20 cellular contexts compared by ENCODE assay signal in the genomic region with DNA sequence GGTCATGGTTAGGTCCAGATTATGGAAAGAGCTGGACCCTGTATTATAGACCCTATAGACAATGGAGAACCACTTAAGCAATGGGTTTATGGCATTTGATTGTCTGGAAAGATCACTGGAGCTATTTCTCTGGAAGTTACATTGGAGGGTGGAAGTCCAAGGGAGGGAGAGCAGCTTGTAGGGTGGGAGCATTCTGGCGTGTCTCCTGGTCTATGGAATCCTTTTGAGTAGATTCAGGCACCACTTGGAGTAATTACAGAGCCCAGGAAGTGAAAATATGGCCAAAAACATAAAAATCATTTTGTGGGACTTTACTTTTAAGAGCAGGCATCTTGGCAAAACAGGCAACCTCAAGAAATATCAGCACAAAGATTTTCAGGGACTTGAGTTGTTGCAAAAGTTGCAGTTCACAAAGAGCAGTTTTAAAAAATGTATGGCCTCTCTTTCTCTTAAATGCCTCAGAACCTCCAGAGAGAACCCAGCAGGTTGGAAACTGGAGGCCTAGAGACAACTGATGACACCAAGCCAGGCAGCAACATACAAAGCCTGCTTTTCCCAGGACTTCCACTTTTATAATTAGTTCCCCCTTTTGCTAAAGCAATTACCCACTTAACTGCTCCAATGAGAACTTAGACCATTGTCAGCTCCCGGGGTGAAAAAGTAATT.
DNase-seq lines count a peak whose midpoint lies in the region; TF ChIP-seq lines count a peak whose summit lies in the region.
"Had no signal": no experiment of that assay in that cellular context is flagged by ENCODE, and none has a peak within 500 bp of the region (broad histone marks: within the 10 kb centered on the region; RNA-seq: fewer than 3 reads in every experiment).

No MANE protein-coding gene starts in this region.

- no peak overlapping the region for H3K9ac ChIP-seq in neural progenitor cell

- TF ChIP-seq CTCF in neural progenitor cell (IDR thresholded peaks at IDR 0.05): no peak

- peak; percentile 12 for DNase-seq in NCI-H2227 (lab: John Stamatoyannopoulos, UW; ENCODE audit: unreplicated experiment)
- no peak for DNase-seq in NCI-H2227 treated with DMSO at 0.1 percent for 48 hours (lab: John Stamatoyannopoulos, UW)
- DNase-seq in NCI-H345 treated with DMSO at 0.1 percent for 48 hours (lab: John Stamatoyannopoulos, UW; ENCODE audit: unreplicated experiment): peak; percentile 22
- peak; percentile 52 for DNase-seq in SKM-1 treated with dmso at 0.1 percent for 144 hours (lab: John Stamatoyannopoulos, UW; ENCODE audit: unreplicated experiment)
- DNase-seq in neural progenitor cell (ENCODE audit: low spot score): peak; percentile 32
- DNase-seq in hypothalamus (lab: John Stamatoyannopoulos, UW): no peak
- DNase-seq in HPDE6-E6E7 (ENCODE audit: extremely low spot score): no peak
- no peak for DNase-seq in putamen (ENCODE audit: low spot score)
- DNase-seq: DMS53, GDM1, IMR-90, NCI-H1048, NCI-H1436 treated with DMSO at 0.1 percent for 48 hours, NCI-H1930, NCI-H2171, NCI-H69, PC-3, Right ventricle myocardium superior had no signal

- no peaks in the 10 kb centered on the region for H3K36me3 ChIP-seq in neural progenitor cell

- H3K27me3 ChIP-seq in neural progenitor cell: no peaks in the 10 kb centered on the region

- H3K27ac ChIP-seq in neural progenitor cell: no peak overlapping the region

- H4K20me1 ChIP-seq in neural progenitor cell (ENCODE audit: low read depth): no peaks in the 10 kb centered on the region

- H3K36me3 Mint-ChIP-seq in neural progenitor cell: no peaks in the 10 kb centered on the region

- H3K27ac Mint-ChIP-seq in neural progenitor cell: no peak overlapping the region
- H3K27ac Mint-ChIP-seq: B cell, GM23338 had no signal

- no peaks in the 10 kb centered on the region for H3K9me3 ChIP-seq in neural progenitor cell (ENCODE audit: low read depth)

- H3K4me1 ChIP-seq in neural progenitor cell: no peaks in the 10 kb centered on the region

- no peak overlapping the region for H2AFZ ChIP-seq in neural progenitor cell (replicated peaks)
- H2AFZ ChIP-seq: GM23338 had no signal

- H3K4me2 ChIP-seq in neural progenitor cell: no peak overlapping the region
- H3K4me2 ChIP-seq: GM23338 had no signal

- no peaks in the 10 kb centered on the region for H3K79me2 ChIP-seq in neural progenitor cell (ENCODE audit: low read depth)

- peaks cover 6% of the 10 kb centered on the region for H3K4me1 Mint-ChIP-seq in neural progenitor cell
- H3K4me1 Mint-ChIP-seq: B cell had no signal

- H3K4me3 Mint-ChIP-seq in neural progenitor cell: no peak overlapping the region
- H3K4me3 Mint-ChIP-seq: B cell, GM23338 had no signal

- H3K4me3 ChIP-seq in neural progenitor cell: no peak overlapping the region
- H3K4me3 ChIP-seq: GM23338 had no signal

- H3K9me3 Mint-ChIP-seq in neural progenitor cell: peaks cover 3% of the 10 kb centered on the region

- H3F3A ChIP-seq in neural progenitor cell (ENCODE audit: low read depth): peaks cover 2% of the 10 kb centered on the region

- peaks cover 7% of the 10 kb centered on the region for H3K27me3 Mint-ChIP-seq in neural progenitor cell (ENCODE audit: insufficient read depth, low read depth)

Comparison
In these comparisons a context has a peak if more than half of its experiments do, and no peak if none do; other contexts are left out.
1. DNase-seq: peak in NCI-H2227 (single experiment), NCI-H345 treated with DMSO at 0.1 percent for 48 hours (single experiment), SKM-1 treated with dmso at 0.1 percent for 144 hours (single experiment) and neural progenitor cell (single experiment); none in NCI-H2227 treated with DMSO at 0.1 percent for 48 hours (single experiment), hypothalamus (0 of 51), HPDE6-E6E7 (single experiment) and putamen (single experiment).